In the genomic region with DNA sequence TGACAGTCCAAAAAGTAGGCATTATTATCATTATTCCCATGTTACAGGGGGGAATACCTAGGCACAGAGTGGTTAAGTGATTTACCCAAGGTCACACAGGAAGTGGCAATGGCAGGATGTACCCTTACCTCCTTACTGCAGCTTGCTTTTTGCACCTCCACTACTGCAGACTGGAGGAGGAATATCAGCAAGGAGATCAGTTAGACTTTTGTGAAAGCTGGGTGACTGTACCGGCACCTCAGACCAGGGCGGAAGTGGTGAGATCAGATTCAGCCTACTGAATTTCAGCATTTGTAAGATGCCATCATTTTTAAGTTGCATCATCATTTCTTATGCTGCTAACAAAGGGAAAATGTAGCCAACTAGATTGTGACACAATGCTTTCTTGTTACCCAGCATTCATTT, we compare ENCODE assay signal across 10 cellular contexts. TPM values are rescaled to one million over a fixed set of nuclear protein-coding genes. Genes with fewer than 3 reads are reported as not detected.
DNase-seq lines count a peak whose midpoint lies in the region; ATAC-seq and TF ChIP-seq lines count a peak whose summit lies in the region.
"Had no signal": no experiment of that assay in that cellular context is flagged by ENCODE, and none has a peak within 500 bp of the region (broad histone marks: within the 10 kb centered on the region; RNA-seq: fewer than 3 reads in every experiment).

No MANE protein-coding gene starts in this region.

- H3K27me3 ChIP-seq in SK-N-SH (ENCODE audit: insufficient read depth), result no peaks in the 10 kb centered on the region
- no peaks in the 10 kb centered on the region for H3K27me3 ChIP-seq in upper lobe of left lung

- no peak for ATAC-seq in SK-N-SH treated with all-trans-retinoic acid at 6 μM for 48 hours
- peak; percentile 39 for ATAC-seq in mucosa of descending colon
- peak; percentile 25 to 53 for ATAC-seq in upper lobe of left lung (ENCODE audit: low FRiP score in 2 of 2)
- ATAC-seq in HG03520 (IDR thresholded peaks at IDR 0.05; ENCODE audit: unreplicated experiment), result no peak

- H3K9me3 ChIP-seq in SK-N-SH (no peaks in the 10 kb centered on the region), mucosa of descending colon (no peaks in the 10 kb centered on the region), upper lobe of left lung (no peaks in the 10 kb centered on the region)

- TF ChIP-seq EP300 in SK-N-SH (IDR thresholded peaks at IDR 0.05; ENCODE audit: borderline replicate concordance in 1 of 2, low read depth in 1 of 2, low read length in 1 of 2) (no peak), upper lobe of left lung (IDR thresholded peaks at IDR 0.05) (no peak)

- H3K4me1 ChIP-seq in SK-N-SH (ENCODE audit: control insufficient read depth in 1 of 2, insufficient read depth in 2 of 2, low read depth in 1 of 2, low read length in 1 of 2) (peaks cover 10 to 24% of the 10 kb centered on the region in 2 experiments), mucosa of descending colon (ENCODE audit: low read depth) (peaks cover 5% of the 10 kb centered on the region), upper lobe of left lung (peaks cover 24 to 54% (median 45%) of the 10 kb centered on the region in 4 donors)

- H3K27ac ChIP-seq in SK-N-SH (ENCODE audit: low read depth in 2 of 2, low read length in 1 of 2) (peak overlapping the region in 1 of 2 experiments; percentile 34; a peak in 1 of 4 replicates), upper lobe of left lung (peak overlapping the region; percentile 38 to 52 (median 44))
- H3K27ac ChIP-seq: 22Rv1 had no signal

- CTCF ChIA-PET in SK-N-SH (lab: Yijun Ruan, JAX), result interaction anchor here (3.2 to 6.0 kb wide), 3 partner anchors 50 to 129 kb away, joined by 14 to 32 read pairs (median 30); no protein-coding TSS in a partner anchor

- H3K9ac ChIP-seq in SK-N-SH, result no peak overlapping the region

- H3K36me3 ChIP-seq in SK-N-SH (replicated peaks in 1 of 2; ENCODE audit: control insufficient read depth in 1 of 2, insufficient read depth in 2 of 2, low read length in 1 of 2), result no peaks in the 10 kb centered on the region
- no peaks in the 10 kb centered on the region for H3K36me3 ChIP-seq in mucosa of descending colon (ENCODE audit: low read depth)
- peaks cover 0 to 6% (median 2%) of the 10 kb centered on the region in 4 donors for H3K36me3 ChIP-seq in upper lobe of left lung

- 0 out of 2 replicates have a peak overlapping the region, but pooled peaks have one; percentile 6 for H2AFZ ChIP-seq in SK-N-SH (ENCODE audit: low read depth)

- peaks cover 8% of the 10 kb centered on the region for H3F3A ChIP-seq in SK-N-SH (replicated peaks; ENCODE audit: insufficient read depth)

- H3K4me2 ChIP-seq in SK-N-SH, result no peak overlapping the region

- no peak for TF ChIP-seq RAD21 in SK-N-SH (IDR thresholded peaks at IDR 0.05; ENCODE audit: low read length)

- intact Hi-C loops in mucosa of descending colon (cut with DNase I, micrococcal nuclease), result no loop called here

- peaks cover 64% of the 10 kb centered on the region for H3K79me2 ChIP-seq in SK-N-SH (ENCODE audit: insufficient read depth)

- no peak for TF ChIP-seq POLR2A in upper lobe of left lung (IDR thresholded peaks at IDR 0.05)

- WGBS in SK-N-SH (ENCODE audit: low lambda C conversion rate), result 90% methylated on average over 2 of the region's 2 CpGs
- 64 to 69% methylated on average over 2 of the region's 2 CpGs for WGBS in upper lobe of left lung, 2 donors

- no peak for TF ChIP-seq CTCF in SK-N-SH (IDR thresholded peaks at IDR 0.05)
- no peak for TF ChIP-seq CTCF in mucosa of descending colon (IDR thresholded peaks at IDR 0.05)
- TF ChIP-seq CTCF in upper lobe of left lung (IDR thresholded peaks at IDR 0.05), result no peak

- H3K4me3 ChIP-seq in SK-N-SH (ENCODE audit: low read depth in 2 of 2, low read length in 1 of 2) (no peak overlapping the region), mucosa of descending colon (no peak overlapping the region), upper lobe of left lung (no peak overlapping the region)
- H3K4me3 ChIP-seq: skin epidermis had no signal

- DNase-seq in SK-N-SH (no peak), mucosa of descending colon (peak in 1 of 3 donors; percentile 22), upper lobe of left lung (peak in 1 of 2 donors; percentile 50), GM19240 (ENCODE audit: insufficient read length, low spot score) (no peak), retina (no peak)
- peak; percentile 33 to 57 for DNase-seq in activated T-helper 1 cell treated with anti-CD3 and anti-CD28 coated beads, Interleukin-2, amount 50 U/mL, for 16 hours (ENCODE audit: low read depth in 1 of 2, low spot score in 1 of 2)

- H3K9me2 ChIP-seq in SK-N-SH, result no peaks in the 10 kb centered on the region

- H4K20me1 ChIP-seq in SK-N-SH (ENCODE audit: insufficient read depth), result no peaks in the 10 kb centered on the region

- POLR2A ChIA-PET in SK-N-SH (lab: Yijun Ruan, JAX), result no interaction called here

TF ChIP-seq in SK-N-SH, 30 proteins besides CTCF, POLR2A, EP300 and RAD21:
- TF ChIP-seq YY1 (IDR thresholded peaks at IDR 0.05; ENCODE audit: low read depth) (no peak), PBX3 (IDR thresholded peaks at IDR 0.05) (no peak), TEAD4 (IDR thresholded peaks at IDR 0.05; ENCODE audit: borderline replicate concordance, insufficient read depth) (no peak), TCF12 (IDR thresholded peaks at IDR 0.05) (no peak), JUND (IDR thresholded peaks at IDR 0.05) (no peak), FOXJ3 (CRISPR knock-in tag; IDR thresholded peaks at IDR 0.05) (no peak)
- TF ChIP-seq, protein P1, sequence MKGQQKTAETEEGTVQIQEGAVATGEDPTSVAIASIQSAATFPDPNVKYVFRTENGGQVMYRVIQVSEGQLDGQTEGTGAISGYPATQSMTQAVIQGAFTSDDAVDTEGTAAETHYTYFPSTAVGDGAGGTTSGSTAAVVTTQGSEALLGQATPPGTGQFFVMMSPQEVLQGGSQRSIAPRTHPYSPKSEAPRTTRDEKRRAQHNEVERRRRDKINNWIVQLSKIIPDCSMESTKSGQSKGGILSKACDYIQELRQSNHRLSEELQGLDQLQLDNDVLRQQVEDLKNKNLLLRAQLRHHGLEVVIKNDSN (IDR thresholded peaks at IDR 0.05; ENCODE audit: borderline replicate concordance, low read depth), result no peak

TF ChIP-seq in SK-N-SH treated with all-trans-retinoic acid at 6 μM for 48 hours, 23 proteins besides CTCF, POLR2A, EP300 and RAD21:
- TF ChIP-seq, protein P2, sequence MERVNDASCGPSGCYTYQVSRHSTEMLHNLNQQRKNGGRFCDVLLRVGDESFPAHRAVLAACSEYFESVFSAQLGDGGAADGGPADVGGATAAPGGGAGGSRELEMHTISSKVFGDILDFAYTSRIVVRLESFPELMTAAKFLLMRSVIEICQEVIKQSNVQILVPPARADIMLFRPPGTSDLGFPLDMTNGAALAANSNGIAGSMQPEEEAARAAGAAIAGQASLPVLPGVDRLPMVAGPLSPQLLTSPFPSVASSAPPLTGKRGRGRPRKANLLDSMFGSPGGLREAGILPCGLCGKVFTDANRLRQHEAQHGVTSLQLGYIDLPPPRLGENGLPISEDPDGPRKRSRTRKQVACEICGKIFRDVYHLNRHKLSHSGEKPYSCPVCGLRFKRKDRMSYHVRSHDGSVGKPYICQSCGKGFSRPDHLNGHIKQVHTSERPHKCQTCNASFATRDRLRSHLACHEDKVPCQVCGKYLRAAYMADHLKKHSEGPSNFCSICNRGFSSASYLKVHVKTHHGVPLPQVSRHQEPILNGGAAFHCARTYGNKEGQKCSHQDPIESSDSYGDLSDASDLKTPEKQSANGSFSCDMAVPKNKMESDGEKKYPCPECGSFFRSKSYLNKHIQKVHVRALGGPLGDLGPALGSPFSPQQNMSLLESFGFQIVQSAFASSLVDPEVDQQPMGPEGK (CRISPR knock-in tag; IDR thresholded peaks at IDR 0.05; ENCODE audit: borderline replicate concordance), result no peak
- TF ChIP-seq ISL1 (CRISPR knock-in tag; IDR thresholded peaks at IDR 0.05) (no peak), ARNTL (CRISPR knock-in tag; IDR thresholded peaks at IDR 0.05; ENCODE audit: borderline replicate concordance, low read depth) (no peak), TCF4 (CRISPR knock-in tag; IDR thresholded peaks at IDR 0.05; ENCODE audit: borderline replicate concordance) (no peak), ZNF70 (CRISPR knock-in tag; IDR thresholded peaks at IDR 0.05) (no peak), ESRRG (CRISPR knock-in tag; IDR thresholded peaks at IDR 0.05) (no peak)

RNA-seq across cellular contexts. Expression of gene ADARB1, which starts 4.5 kb away (rescaled TPM):
- 7.6 and 7.8 TPM in 2 replicates for polyA plus RNA-seq in SK-N-SH (2012; rRNA removed)
- 5.7 and 6.8 TPM in 2 replicates for polyA plus RNA-seq in SK-N-SH (2012; cell fraction: cytosol; rRNA removed)
- 27.2 and 32.0 TPM in 2 replicates for polyA plus RNA-seq in SK-N-SH (2012; cell fraction: nucleus; rRNA removed)
- total RNA-seq in mucosa of descending colon, result 10 to 100 TPM in 1 of 3 donors, 1 to 10 TPM in 2; 5.4 to 91.2 (median 8.8) TPM
- total RNA-seq in upper lobe of left lung, result 10 to 100 TPM; 26.5 to 94.3 (median 42.4) TPM

Comparison
In these comparisons a context has a peak if more than half of its experiments do, and no peak if none do; other contexts are left out.
1. DNase-seq: peak in activated T-helper 1 cell treated with anti-CD3 and anti-CD28 coated beads, Interleukin-2, amount 50 U/mL, for 16 hours (2 of 2); none in SK-N-SH (single experiment), GM19240 (single experiment) and retina (single experiment).
2. ATAC-seq: peak in mucosa of descending colon (single experiment) and upper lobe of left lung (2 of 2); none in SK-N-SH treated with all-trans-retinoic acid at 6 μM for 48 hours (single experiment) and HG03520 (single experiment).